ENCODE assay signal across 1 cellular context in genomic region chr5:14790220-14790619, GRCh38.
TF ChIP-seq lines count a peak whose summit lies in the region.

No MANE protein-coding gene starts in this region.

TF ChIP-seq in IMR-90, 13 proteins besides CTCF, POLR2A, EP300 and RAD21 (continued from another document):
- TF ChIP-seq, protein P1, sequence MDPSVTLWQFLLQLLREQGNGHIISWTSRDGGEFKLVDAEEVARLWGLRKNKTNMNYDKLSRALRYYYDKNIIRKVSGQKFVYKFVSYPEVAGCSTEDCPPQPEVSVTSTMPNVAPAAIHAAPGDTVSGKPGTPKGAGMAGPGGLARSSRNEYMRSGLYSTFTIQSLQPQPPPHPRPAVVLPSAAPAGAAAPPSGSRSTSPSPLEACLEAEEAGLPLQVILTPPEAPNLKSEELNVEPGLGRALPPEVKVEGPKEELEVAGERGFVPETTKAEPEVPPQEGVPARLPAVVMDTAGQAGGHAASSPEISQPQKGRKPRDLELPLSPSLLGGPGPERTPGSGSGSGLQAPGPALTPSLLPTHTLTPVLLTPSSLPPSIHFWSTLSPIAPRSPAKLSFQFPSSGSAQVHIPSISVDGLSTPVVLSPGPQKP (IDR thresholded peaks at IDR 0.05; ENCODE audit: borderline replicate concordance, low read depth, low read length), result no peak
- TF ChIP-seq RFX5 (IDR thresholded peaks at IDR 0.05; ENCODE audit: low read depth, low read length) (no peak), RCOR1 (IDR thresholded peaks at IDR 0.05; ENCODE audit: insufficient replicate concordance, low read length) (no peak), MAZ (IDR thresholded peaks at IDR 0.05; ENCODE audit: borderline replicate concordance, low read depth, low read length) (no peak), FOS (IDR thresholded peaks at IDR 0.05; ENCODE audit: low read depth, low read length) (no peak), CHD1 (IDR thresholded peaks at IDR 0.05; ENCODE audit: low read depth, low read length) (no peak), BHLHE40 (IDR thresholded peaks at IDR 0.05; ENCODE audit: low read depth, low read length) (no peak), MAFK (IDR thresholded peaks at IDR 0.05; ENCODE audit: low read depth, low read length) (no peak), SMC3 (IDR thresholded peaks at IDR 0.05; ENCODE audit: low read depth, low read length) (no peak)
